In the genomic region with DNA sequence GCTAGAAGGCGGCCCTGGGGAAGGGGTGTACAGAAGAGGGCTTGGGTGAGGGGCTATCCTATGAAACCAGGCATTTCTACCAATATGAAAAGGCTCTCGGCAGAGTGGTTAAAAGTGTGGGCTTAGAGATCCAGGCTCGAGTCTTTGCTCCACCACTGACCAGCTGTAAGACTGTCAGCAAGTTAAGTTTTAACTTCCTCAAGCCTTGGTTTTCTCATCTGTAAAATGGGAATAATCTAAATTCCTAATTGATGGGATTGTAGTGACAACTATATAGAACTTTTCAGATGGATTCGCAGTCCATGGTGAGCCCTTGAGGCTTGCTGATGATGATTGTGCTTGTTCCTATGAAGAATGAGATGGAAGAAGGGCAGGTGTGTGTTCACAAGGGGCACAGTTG, we compare ENCODE assay signal across 23 cellular contexts. TPM values are rescaled to one million over a fixed set of nuclear protein-coding genes. Genes with fewer than 3 reads are reported as not detected.
DNase-seq lines count a peak whose midpoint lies in the region; ATAC-seq, FAIRE-seq and TF ChIP-seq lines count a peak whose summit lies in the region.
"Had no signal": no experiment of that assay in that cellular context is flagged by ENCODE, and none has a peak within 500 bp of the region (broad histone marks: within the 10 kb centered on the region; RNA-seq: fewer than 3 reads in every experiment).

No MANE protein-coding gene starts in this region.

- H3K36me3 Mint-ChIP-seq in activated CD8-positive, alpha-beta T cell treated with anti-CD3 and anti-CD28 coated beads, Interleukin-2, amount 10 ng/mL, durations not matched to agents 7 days and 5 days (ENCODE audit: low read depth), result no peaks in the 10 kb centered on the region
- H3K36me3 Mint-ChIP-seq in activated naive CD8-positive, alpha-beta T cell treated with anti-CD3 and anti-CD28 coated beads for 36 hours, result no peaks in the 10 kb centered on the region
- H3K36me3 Mint-ChIP-seq: CD4-positive, CD25-positive, alpha-beta regulatory T cell; CD8-positive, alpha-beta memory T cell had no signal

- no TSS peak for BruUV-seq in K562 (replicated peaks; lab: Mats Ljungman, UMichigan)

- no peak overlapping the region for H3K4me3 Mint-ChIP-seq in activated CD8-positive, alpha-beta T cell treated with anti-CD3 and anti-CD28 coated beads, Interleukin-2, amount 10 ng/mL, durations not matched to agents 7 days and 5 days
- H3K4me3 Mint-ChIP-seq in activated naive CD8-positive, alpha-beta T cell treated with anti-CD3 and anti-CD28 coated beads for 36 hours, result no peak overlapping the region
- H3K4me3 Mint-ChIP-seq: CD4-positive, CD25-positive, alpha-beta regulatory T cell; CD8-positive, alpha-beta memory T cell; GM23338; IgD-negative memory B cell had no signal

- no peaks in the 10 kb centered on the region for H4K20me1 ChIP-seq in K562 (replicated peaks; ENCODE audit: control insufficient read depth, insufficient read depth, low read length)

- H3K27me3 Mint-ChIP-seq in activated CD8-positive, alpha-beta T cell treated with anti-CD3 and anti-CD28 coated beads, Interleukin-2, amount 10 ng/mL, durations not matched to agents 7 days and 5 days (ENCODE audit: low read depth), result peaks cover 26% of the 10 kb centered on the region
- H3K27me3 Mint-ChIP-seq in activated naive CD8-positive, alpha-beta T cell treated with anti-CD3 and anti-CD28 coated beads for 36 hours, result peaks cover 12% of the 10 kb centered on the region

- H3K4me3 ChIP-seq in A549 (no peak overlapping the region), BE2C (ENCODE audit: low read depth, low read length) (no peak overlapping the region), K562 (no peak overlapping the region), suprapubic skin (no peak overlapping the region)
- H3K4me3 ChIP-seq: GM12878, GM23338 had no signal

- in situ Hi-C loops in K562 (cut with MboI), result no loop called here

- POLR2A ChIA-PET in A549 (lab: Yijun Ruan, JAX), result no interaction called here
- POLR2A ChIA-PET in K562 (lab: Yijun Ruan, JAX), result no interaction called here
- POLR2A ChIA-PET in activated CD8-positive, alpha-beta T cell treated with anti-CD3 and anti-CD28 coated beads, Interleukin-2, amount 10 ng/mL, durations not matched to agents 7 days and 5 days (lab: Charles Lee), result no interaction called here

- no peak overlapping the region for H3K9ac ChIP-seq in K562 (ENCODE audit: insufficient read depth in 1 of 2, low read depth in 2 of 2, low read length in 2 of 2)

- TF ChIP-seq CTCF in A549 (IDR thresholded peaks at IDR 0.05) (no peak), BE2C (IDR thresholded peaks at IDR 0.05; ENCODE audit: low read depth, low read length) (no peak), K562 (IDR thresholded peaks at IDR 0.05 in 2 of 3, conservative IDR thresholded peaks at IDR 0.05 in 1 of 3; ENCODE audit: insufficient read depth in 2 of 3, low read depth in 1 of 3, low read length in 3 of 3) (no peak), suprapubic skin (IDR thresholded peaks at IDR 0.05) (no peak)

- H3K9me1 ChIP-seq in K562 (ENCODE audit: control insufficient read depth, insufficient read depth, low read length), result no peaks in the 10 kb centered on the region

- TF ChIP-seq EP300 in A549 (IDR thresholded peaks at IDR 0.05), result no peak
- TF ChIP-seq EP300 in K562 (IDR thresholded peaks at IDR 0.05; ENCODE audit: low read length), result no peak
- TF ChIP-seq EP300 in suprapubic skin (IDR thresholded peaks at IDR 0.05), result no peak

- FAIRE-seq in A549 (lab: Jason Lieb, UNC) (no peak), K562 (lab: Jason Lieb, UNC) (no peak)
- FAIRE-seq: A204.1, GM12878, GM19239, H54, HTR-8/SVneo had no signal

- H3K27ac Mint-ChIP-seq in activated CD8-positive, alpha-beta T cell treated with anti-CD3 and anti-CD28 coated beads, Interleukin-2, amount 10 ng/mL, durations not matched to agents 7 days and 5 days, result no peak overlapping the region
- no peak overlapping the region for H3K27ac Mint-ChIP-seq in activated naive CD8-positive, alpha-beta T cell treated with anti-CD3 and anti-CD28 coated beads for 36 hours
- H3K27ac Mint-ChIP-seq: CD4-positive, CD25-positive, alpha-beta regulatory T cell; GM23338; IgD-negative memory B cell had no signal

- intact Hi-C loops in K562 (cut with micrococcal nuclease), result no loop called here

- no peak for TF ChIP-seq RAD21 in A549 (conservative IDR thresholded peaks at IDR 0.05 in 1 of 2, IDR thresholded peaks at IDR 0.05 in 1 of 2)
- TF ChIP-seq RAD21 in K562 (CRISPR knock-in tag; conservative IDR thresholded peaks at IDR 0.05 in 1 of 2, IDR thresholded peaks at IDR 0.05 in 1 of 2), result no peak

- H3K27me3 ChIP-seq in BE2C (no peaks in the 10 kb centered on the region), K562 (ENCODE audit: control insufficient read depth in 2 of 2, insufficient read depth in 2 of 2, low read length in 2 of 2) (peaks cover 2 to 22% of the 10 kb centered on the region in 2 experiments; a peak in 4 of 5 replicates), suprapubic skin (no peaks in the 10 kb centered on the region)

- no peaks in the 10 kb centered on the region for H3K9me3 ChIP-seq in A549
- no peaks in the 10 kb centered on the region for H3K9me3 ChIP-seq in BE2C
- H3K9me3 ChIP-seq in K562 (replicated peaks; ENCODE audit: control insufficient read depth, insufficient read depth, low read depth, low read length), result no peaks in the 10 kb centered on the region
- no peaks in the 10 kb centered on the region for H3K9me3 ChIP-seq in suprapubic skin

- 86% methylated on average over 4 of the region's 4 CpGs for WGBS in A549 (ENCODE audit: missing lambda C conversion rate)
- 0% methylated on average over 4 of the region's 4 CpGs for WGBS in K562 (ENCODE audit: insufficient coverage, low coverage, missing lambda C conversion rate)
- 75% methylated on average over 4 of the region's 4 CpGs for WGBS in suprapubic skin

- no peaks in the 10 kb centered on the region for H3K36me3 ChIP-seq in BE2C
- H3K36me3 ChIP-seq in K562 (ENCODE audit: control insufficient read depth, insufficient read depth, low read length), result no peaks in the 10 kb centered on the region
- no peaks in the 10 kb centered on the region for H3K36me3 ChIP-seq in suprapubic skin

- H3K9me3 Mint-ChIP-seq in activated CD8-positive, alpha-beta T cell treated with anti-CD3 and anti-CD28 coated beads, Interleukin-2, amount 10 ng/mL, durations not matched to agents 7 days and 5 days (ENCODE audit: insufficient read depth), result no peaks in the 10 kb centered on the region
- H3K9me3 Mint-ChIP-seq in activated naive CD8-positive, alpha-beta T cell treated with anti-CD3 and anti-CD28 coated beads for 36 hours, result no peaks in the 10 kb centered on the region
- H3K9me3 Mint-ChIP-seq: CD4-positive, CD25-positive, alpha-beta regulatory T cell; CD8-positive, alpha-beta memory T cell; GM23338; IgD-negative memory B cell had no signal

- ATAC-seq in A549, result no peak
- ATAC-seq in K562, result no peak
- ATAC-seq in GM19351 (IDR thresholded peaks at IDR 0.05; ENCODE audit: unreplicated experiment), result no peak
- ATAC-seq in activated CD8-positive, alpha-beta T cell treated with anti-CD3 and anti-CD28 coated beads, Interleukin-2, amount 10 ng/mL, durations not matched to agents 7 days and 5 days, result no peak
- ATAC-seq: GM12878, GM23338 had no signal

- H3K4me1 Mint-ChIP-seq in activated CD8-positive, alpha-beta T cell treated with anti-CD3 and anti-CD28 coated beads, Interleukin-2, amount 10 ng/mL, durations not matched to agents 7 days and 5 days (ENCODE audit: low read depth), result peaks cover 9% of the 10 kb centered on the region
- no peaks in the 10 kb centered on the region for H3K4me1 Mint-ChIP-seq in activated naive CD8-positive, alpha-beta T cell treated with anti-CD3 and anti-CD28 coated beads for 36 hours
- H3K4me1 Mint-ChIP-seq: CD4-positive, CD25-positive, alpha-beta regulatory T cell; CD8-positive, alpha-beta memory T cell; GM23338 had no signal

- no peak for TF ChIP-seq POLR2A in A549 (IDR thresholded peaks at IDR 0.05; ENCODE audit: low read length)
- TF ChIP-seq POLR2A in K562 (conservative IDR thresholded peaks at IDR 0.05), result no peak
- no peak for TF ChIP-seq POLR2A in suprapubic skin (IDR thresholded peaks at IDR 0.05)

- H2AFZ ChIP-seq in K562 (ENCODE audit: low read depth, low read length), result no peak overlapping the region
- H2AFZ ChIP-seq: GM23338 had no signal

- H3K79me2 ChIP-seq in K562 (ENCODE audit: control insufficient read depth, insufficient read depth, low read length), result no peaks in the 10 kb centered on the region

- DNase-seq in A549 (ENCODE audit: low read depth in 1 of 2, low spot score in 1 of 2), result no peak
- peak; percentile 83 for DNase-seq in BE2C
- no peak for DNase-seq in K562 (ENCODE audit: extremely low read depth in 1 of 4, low spot score in 3 of 4)
- DNase-seq in suprapubic skin (ENCODE audit: low spot score in 2 of 2), result no peak
- no peak for DNase-seq in activated CD8-positive, alpha-beta T cell treated with anti-CD3 and anti-CD28 coated beads, Interleukin-2, amount 10 ng/mL, durations not matched to agents 7 days and 5 days
- no peak for DNase-seq in activated naive CD8-positive, alpha-beta T cell treated with anti-CD3 and anti-CD28 coated beads for 36 hours
- DNase-seq: C1 segment of cervical spinal cord; CD8-positive, alpha-beta memory T cell; COR-L47; DMS 273 treated with DMSO at 0.1 percent for 48 hours; DMS53; EL; HCEC 1CT; KG1 had no signal

- CTCF ChIA-PET in A549 (lab: Yijun Ruan, JAX), result interaction anchor here (1.2 kb wide), 1 partner anchor 113 kb away, joined by 3 read pairs; no protein-coding TSS in a partner anchor
- CTCF ChIA-PET in K562 (lab: Yijun Ruan, JAX; ENCODE audit: low intra/inter-chr PET ratio), result no interaction called here
- CTCF ChIA-PET in activated CD8-positive, alpha-beta T cell treated with anti-CD3 and anti-CD28 coated beads, Interleukin-2, amount 10 ng/mL, durations not matched to agents 7 days and 5 days (lab: Charles Lee), result no interaction called here

- peaks cover 25% of the 10 kb centered on the region for H3K4me1 ChIP-seq in A549
- peaks cover 40% of the 10 kb centered on the region for H3K4me1 ChIP-seq in BE2C
- peaks cover 0 to 2% of the 10 kb centered on the region in 2 experiments; a peak in 1 of 5 replicates for H3K4me1 ChIP-seq in K562 (replicated peaks in 1 of 2; ENCODE audit: control insufficient read depth in 2 of 2, insufficient read depth in 2 of 2, low read length in 2 of 2)
- peaks cover 42% of the 10 kb centered on the region for H3K4me1 ChIP-seq in suprapubic skin

- H3K4me2 ChIP-seq in A549 (no peak overlapping the region), K562 (ENCODE audit: insufficient read depth, low read length) (no peak overlapping the region)
- H3K4me2 ChIP-seq: GM23338 had no signal

- no peak overlapping the region for H3K27ac ChIP-seq in A549
- no peak overlapping the region for H3K27ac ChIP-seq in K562 (ENCODE audit: extremely low read depth, low read depth, low read length)
- H3K27ac ChIP-seq in suprapubic skin, result peak overlapping the region; percentile 15

RNA-seq across cellular contexts. Expression of a gene that starts 50.6 kb away (rescaled TPM):
- polyA plus RNA-seq in A549 (2011; rRNA removed) (8.1 and 10.8 TPM in 2 replicates), A549 (2017; fragmentation: RNase III; extraction: RNeasy Plus Mini Kit Qiagen cat#74134 plus additional on column Dnase treatment) (16.3 to 22.8 TPM (median 21.3 TPM) in 3 replicates), K562 (2011; rRNA removed) (0.24 and 0.61 TPM in 2 replicates), K562 (2014; fragmentation: Illumina TruSeq; extraction: Trizol) (0.14 and 0.28 TPM in 2 replicates), K562 (2014; fragmentation: Nextera tagmentation; extraction: Ambion mirVana) (under 1 TPM; 0.06 to 0.07 TPM), K562 (2014; rRNA removed) (0.53 and 0.81 TPM in 2 replicates)
- polyA plus RNA-seq in A549 (2012; cell fraction: cytosol; rRNA removed), result 14.4 and 20.8 TPM in 2 replicates
- polyA plus RNA-seq in A549 (2012; cell fraction: nucleus; rRNA removed), result 44.1 and 54.8 TPM in 2 replicates
- polyA minus RNA-seq in A549 (2011; rRNA and poly(A)+ RNA removed), result 20.3 and 29.0 TPM in 2 replicates
- polyA plus RNA-seq in BE2C (2012; ENCODE audit: insufficient read depth, insufficient read length, low read depth), result 108 TPM
- 1.3 and 1.9 TPM in 2 replicates for total RNA-seq in K562 (2011; cell fraction: chromatin; rRNA removed; ENCODE audit: low replicate concordance)
- total RNA-seq in K562 (2011; cell fraction: nucleolus; rRNA removed), result 1.8 TPM in 2 replicates
- total RNA-seq in K562 (2011; cell fraction: nucleoplasm; rRNA removed), result 0.51 and 2.0 TPM in 2 replicates
- total RNA-seq in K562 (2014; rRNA removed) (0.18 and 0.37 TPM in 2 replicates), K562 (2014; rRNA removed; fragmentation: Illumina TruSeq; extraction: Trizol) (0.22 and 0.62 TPM in 2 replicates), K562 (2015; rRNA removed; fragmentation: Illumina TruSeq; extraction: Trizol) (0.14 and 0.26 TPM in 2 replicates), K562 (2021) (0.85 and 0.95 TPM in 2 replicates), suprapubic skin (10 to 100 TPM; 42.5 to 70.3 (median 50.7) TPM)
- 0.65 and 0.98 TPM in 2 replicates for polyA plus RNA-seq in K562 (2011; cell fraction: cytosol; rRNA removed)
- 2.1 and 3.5 TPM in 2 replicates for polyA plus RNA-seq in K562 (2011; cell fraction: nucleus; rRNA removed)
- polyA plus RNA-seq in K562 (2012), result 0.85 and 1.0 TPM in 2 replicates
- 0.24 and 0.42 TPM in 2 replicates for polyA minus RNA-seq in K562 (2011; rRNA and poly(A)+ RNA removed)
- 1.4 TPM in 1 of 2 replicates, not detected in the other for polyA minus RNA-seq in K562 (2011; cell fraction: cytosol; rRNA and poly(A)+ RNA removed)
- 1.2 TPM in 2 replicates for polyA minus RNA-seq in K562 (2011; cell fraction: nucleus; rRNA and poly(A)+ RNA removed)
- not detected for total RNA-seq in activated CD8-positive, alpha-beta T cell treated with anti-CD3 and anti-CD28 coated beads, Interleukin-2, amount 10 ng/mL, durations not matched to agents 7 days and 5 days
- total RNA-seq in activated naive CD8-positive, alpha-beta T cell treated with anti-CD3 and anti-CD28 coated beads for 36 hours, result 1 to 10 TPM; 6.8 to 7.3 TPM

RNA-seq across cellular contexts. Expression of a gene that starts 57.0 kb away (rescaled TPM):
- polyA plus RNA-seq in A549 (2011; rRNA removed) (21.0 and 22.3 TPM in 2 replicates), A549 (2017; fragmentation: RNase III; extraction: RNeasy Plus Mini Kit Qiagen cat#74134 plus additional on column Dnase treatment) (17.6 to 21.3 TPM (median 19.7 TPM) in 3 replicates), K562 (2011; rRNA removed) (18.6 and 24.6 TPM in 2 replicates), K562 (2014; fragmentation: Illumina TruSeq; extraction: Trizol) (27.7 and 31.9 TPM in 2 replicates), K562 (2014; fragmentation: Nextera tagmentation; extraction: Ambion mirVana) (10 to 100 TPM; 25.4 to 28.1 TPM), K562 (2014; rRNA removed) (17.8 and 20.6 TPM in 2 replicates)
- polyA plus RNA-seq in A549 (2012; cell fraction: cytosol; rRNA removed), result 15.9 and 18.5 TPM in 2 replicates
- 10.8 and 12.8 TPM in 2 replicates for polyA plus RNA-seq in A549 (2012; cell fraction: nucleus; rRNA removed)
- polyA minus RNA-seq in A549 (2011; rRNA and poly(A)+ RNA removed), result 14.5 and 14.6 TPM in 2 replicates
- 14.4 TPM for polyA plus RNA-seq in BE2C (2012; ENCODE audit: insufficient read depth, insufficient read length, low read depth)
- total RNA-seq in K562 (2011; cell fraction: chromatin; rRNA removed; ENCODE audit: low replicate concordance), result 14.3 and 15.6 TPM in 2 replicates
- total RNA-seq in K562 (2011; cell fraction: nucleolus; rRNA removed), result 9.3 and 11.7 TPM in 2 replicates
- 13.7 and 18.9 TPM in 2 replicates for total RNA-seq in K562 (2011; cell fraction: nucleoplasm; rRNA removed)
- total RNA-seq in K562 (2014; rRNA removed) (18.1 and 18.3 TPM in 2 replicates), K562 (2014; rRNA removed; fragmentation: Illumina TruSeq; extraction: Trizol) (24.9 and 25.7 TPM in 2 replicates), K562 (2015; rRNA removed; fragmentation: Illumina TruSeq; extraction: Trizol) (26.7 and 27.0 TPM in 2 replicates), K562 (2021) (17.8 and 22.5 TPM in 2 replicates), suprapubic skin (1 to 10 TPM; 2.6 to 9.6 (median 6.8) TPM)
- 14.0 and 17.9 TPM in 2 replicates for polyA plus RNA-seq in K562 (2011; cell fraction: cytosol; rRNA removed)
- 13.6 and 15.6 TPM in 2 replicates for polyA plus RNA-seq in K562 (2011; cell fraction: nucleus; rRNA removed)
- 15.0 and 17.9 TPM in 2 replicates for polyA plus RNA-seq in K562 (2012)
- polyA minus RNA-seq in K562 (2011; rRNA and poly(A)+ RNA removed), result 14.8 and 17.0 TPM in 2 replicates
- 6.7 and 9.9 TPM in 2 replicates for polyA minus RNA-seq in K562 (2011; cell fraction: cytosol; rRNA and poly(A)+ RNA removed)
- polyA minus RNA-seq in K562 (2011; cell fraction: nucleus; rRNA and poly(A)+ RNA removed), result 6.3 and 6.7 TPM in 2 replicates
- 10 to 100 TPM; 16.3 to 18.0 TPM for total RNA-seq in activated CD8-positive, alpha-beta T cell treated with anti-CD3 and anti-CD28 coated beads, Interleukin-2, amount 10 ng/mL, durations not matched to agents 7 days and 5 days
- total RNA-seq in activated naive CD8-positive, alpha-beta T cell treated with anti-CD3 and anti-CD28 coated beads for 36 hours, result 10 to 100 TPM; 28.5 to 29.3 TPM

Comparison
In these comparisons a context has a peak if more than half of its experiments do, and no peak if none do; other contexts are left out.
1. RNA of a gene that starts 50.6 kb away (total RNA-seq): 42.5 to 70.3 TPM in suprapubic skin; 6.8 to 7.3 TPM in activated naive CD8-positive, alpha-beta T cell treated with anti-CD3 and anti-CD28 coated beads for 36 hours, 0.14 to 2.0 TPM in K562 and not detected in activated CD8-positive, alpha-beta T cell treated with anti-CD3 and anti-CD28 coated beads, Interleukin-2, amount 10 ng/mL, durations not matched to agents 7 days and 5 days; every median in the first group is over 4 times any median in the second.